1 cellular context compared by ENCODE assay signal in genomic region chr3:27504749-27505148, GRCh38.
TF ChIP-seq lines count a peak whose summit lies in the region.

No MANE protein-coding gene starts in this region.

TF ChIP-seq in H1, 55 proteins besides CTCF, POLR2A, EP300 and RAD21:
- TF ChIP-seq TEAD4 (IDR thresholded peaks at IDR 0.05; ENCODE audit: low read depth, low read length): no peak
- TF ChIP-seq SIRT6 (IDR thresholded peaks at IDR 0.05; ENCODE audit: low read length): no peak
- no peak for TF ChIP-seq JUN (IDR thresholded peaks at IDR 0.05; ENCODE audit: low read depth, low read length)
- no peak for TF ChIP-seq JUND (IDR thresholded peaks at IDR 0.05; ENCODE audit: low read length)
- TF ChIP-seq TCF12 (IDR thresholded peaks at IDR 0.05; ENCODE audit: low read depth, low read length): no peak
- no peak for TF ChIP-seq SIX5 (IDR thresholded peaks at IDR 0.05; ENCODE audit: low read depth, low read length)
- no peak for TF ChIP-seq TAF7 (optimal IDR thresholded peaks at IDR 0.05; ENCODE audit: borderline replicate concordance, low read depth, low read length)
- TF ChIP-seq SIN3A (conservative IDR thresholded peaks at IDR 0.05 in 1 of 2, IDR thresholded peaks at IDR 0.05 in 1 of 2; ENCODE audit: low read depth in 1 of 2, low read length in 2 of 2): no peak
- TF ChIP-seq CHD1 (IDR thresholded peaks at IDR 0.05; ENCODE audit: low read depth, low read length): no peak
- no peak for TF ChIP-seq SP2 (IDR thresholded peaks at IDR 0.05; ENCODE audit: low read length)
- no peak for TF ChIP-seq TAF1 (IDR thresholded peaks at IDR 0.05; ENCODE audit: low read depth, low read length)
- TF ChIP-seq KDM1A (IDR thresholded peaks at IDR 0.05; ENCODE audit: borderline replicate concordance, low read length): no peak
- no peak for TF ChIP-seq CEBPB (IDR thresholded peaks at IDR 0.05; ENCODE audit: low read depth, low read length)
- TF ChIP-seq E2F6 (IDR thresholded peaks at IDR 0.05): no peak
- TF ChIP-seq ATF2 (IDR thresholded peaks at IDR 0.05; ENCODE audit: low read length): no peak
- TF ChIP-seq GTF2F1 (IDR thresholded peaks at IDR 0.05; ENCODE audit: borderline replicate concordance, low read depth, low read length): no peak
- no peak for TF ChIP-seq SP1 (IDR thresholded peaks at IDR 0.05; ENCODE audit: low read depth, low read length)
- TF ChIP-seq POU5F1 (IDR thresholded peaks at IDR 0.05; ENCODE audit: low read depth, low read length): no peak
